In the genomic region with DNA sequence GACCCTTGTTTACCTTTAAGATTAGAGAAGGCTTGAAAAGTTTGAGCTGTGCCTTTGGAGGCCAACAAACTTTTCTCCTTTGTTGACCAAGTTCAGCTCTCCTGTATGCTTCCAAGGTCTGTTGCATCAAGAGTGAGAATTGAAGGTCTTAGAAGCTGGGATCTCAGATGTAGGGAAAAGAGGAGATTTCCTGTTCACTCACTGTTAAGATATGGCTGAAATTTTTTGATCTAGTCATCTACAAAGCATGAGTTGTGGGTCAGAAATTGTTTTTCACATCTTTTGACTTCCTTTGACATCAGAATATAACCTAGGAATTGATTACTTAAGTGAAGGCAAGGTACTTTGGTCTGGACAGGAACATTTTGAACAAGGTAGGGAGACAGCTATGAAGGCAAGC, we compare ENCODE assay signal across 23 cellular contexts. TPM values are rescaled to one million over a fixed set of nuclear protein-coding genes. Genes with fewer than 3 reads are reported as not detected.
"Had no signal": no experiment of that assay in that cellular context is flagged by ENCODE, and none has a peak within 500 bp of the region (broad histone marks: within the 10 kb centered on the region; RNA-seq: fewer than 3 reads in every experiment).

No MANE protein-coding gene starts in this region.

- H3K4me3 ChIP-seq: ascending aorta, mucosa of descending colon, suprapubic skin, upper lobe of left lung had no signal

- H3K27ac ChIP-seq: ascending aorta, suprapubic skin, upper lobe of left lung, WERI-Rb-1 had no signal

- H3K27me3 ChIP-seq: ascending aorta, suprapubic skin, upper lobe of left lung had no signal

- H3K36me3 ChIP-seq: ascending aorta, suprapubic skin, upper lobe of left lung, WERI-Rb-1 had no signal

- H3K4me1 ChIP-seq: ascending aorta, suprapubic skin, upper lobe of left lung had no signal

- DNase-seq: activated CD4-positive, alpha-beta T cell treated with anti-CD3 and anti-CD28 coated beads for 36 hours; activated CD8-positive, alpha-beta memory T cell treated with anti-CD3 and anti-CD28 coated beads, Interleukin-2, amount 50 U/mL, for 48 hours; activated CD8-positive, alpha-beta T cell treated with anti-CD3 and anti-CD28 coated beads for 36 hours; activated naive CD4-positive, alpha-beta T cell; caudate nucleus; cortex of kidney; effector CD8-positive, alpha-beta T cell; immature natural killer cell; mucosa of descending colon; nucleus accumbens; right cardiac atrium; stimulated activated CD4-positive, alpha-beta T cell treated with anti-CD3 and anti-CD28 coated beads, Interleukin-2, amount 100 ng/mL, for 48 hours; stimulated activated naive CD4-positive, alpha-beta T cell treated with Interleukin-2 at 50 U/mL for 16 hours; T-helper 1 cell; upper lobe of left lung; WERI-Rb-1 had no signal

- H3K9me3 ChIP-seq: ascending aorta, mucosa of descending colon, suprapubic skin, upper lobe of left lung had no signal

RNA-seq across cellular contexts. Expression of gene OR51B4, which starts 12.1 kb away (rescaled TPM):
- total RNA-seq: activated CD4-positive, alpha-beta T cell treated with anti-CD3 and anti-CD28 coated beads for 36 hours; activated CD8-positive, alpha-beta T cell treated with anti-CD3 and anti-CD28 coated beads for 36 hours; ascending aorta; epithelial cell of proximal tubule; lung microvascular endothelial cell; mucosa of descending colon; natural killer cell treated with Interleukin-12 subunit alpha and Interleukin-12 subunit beta and Interleukin-15 and Interleukin-18, amount 100 ng/mL, for 72 hours; progenitor cell of endocrine pancreas; right cardiac atrium; suprapubic skin had no signal
- polyA plus RNA-seq: immature natural killer cell, right cardiac atrium had no signal

RNA-seq across cellular contexts. Expression of gene HBE1, which starts 20.0 kb away (rescaled TPM):
- total RNA-seq: activated CD4-positive, alpha-beta T cell treated with anti-CD3 and anti-CD28 coated beads for 36 hours; activated CD8-positive, alpha-beta T cell treated with anti-CD3 and anti-CD28 coated beads for 36 hours; ascending aorta; epithelial cell of proximal tubule; lung microvascular endothelial cell; mucosa of descending colon; natural killer cell treated with Interleukin-12 subunit alpha and Interleukin-12 subunit beta and Interleukin-15 and Interleukin-18, amount 100 ng/mL, for 72 hours; progenitor cell of endocrine pancreas; right cardiac atrium had no signal
- polyA plus RNA-seq: immature natural killer cell had no signal

RNA-seq across cellular contexts. Expression of gene OR51B2, which starts 34.4 kb away (rescaled TPM):
- total RNA-seq: activated CD4-positive, alpha-beta T cell treated with anti-CD3 and anti-CD28 coated beads for 36 hours; activated CD8-positive, alpha-beta T cell treated with anti-CD3 and anti-CD28 coated beads for 36 hours; ascending aorta; epithelial cell of proximal tubule; fibroblast of villous mesenchyme; lung microvascular endothelial cell; mucosa of descending colon; natural killer cell treated with Interleukin-12 subunit alpha and Interleukin-12 subunit beta and Interleukin-15 and Interleukin-18, amount 100 ng/mL, for 72 hours; progenitor cell of endocrine pancreas; right cardiac atrium; suprapubic skin had no signal
- polyA plus RNA-seq: immature natural killer cell, right cardiac atrium had no signal

RNA-seq across cellular contexts. Expression of gene HBG2, which starts 35.1 kb away (rescaled TPM):
- total RNA-seq: activated CD4-positive, alpha-beta T cell treated with anti-CD3 and anti-CD28 coated beads for 36 hours; activated CD8-positive, alpha-beta T cell treated with anti-CD3 and anti-CD28 coated beads for 36 hours; ascending aorta; epithelial cell of proximal tubule; fibroblast of villous mesenchyme; lung microvascular endothelial cell; mucosa of descending colon; natural killer cell treated with Interleukin-12 subunit alpha and Interleukin-12 subunit beta and Interleukin-15 and Interleukin-18, amount 100 ng/mL, for 72 hours; progenitor cell of endocrine pancreas; suprapubic skin had no signal

RNA-seq across cellular contexts. Expression of gene HBG1, which starts 40.0 kb away (rescaled TPM):
- total RNA-seq: activated CD4-positive, alpha-beta T cell treated with anti-CD3 and anti-CD28 coated beads for 36 hours; activated CD8-positive, alpha-beta T cell treated with anti-CD3 and anti-CD28 coated beads for 36 hours; ascending aorta; epithelial cell of proximal tubule; fibroblast of villous mesenchyme; lung microvascular endothelial cell; mucosa of descending colon; natural killer cell treated with Interleukin-12 subunit alpha and Interleukin-12 subunit beta and Interleukin-15 and Interleukin-18, amount 100 ng/mL, for 72 hours; progenitor cell of endocrine pancreas; right cardiac atrium; suprapubic skin had no signal
- polyA plus RNA-seq: immature natural killer cell, right cardiac atrium had no signal
